In genomic region chr14:90383126-90383730, GRCh38 we compare ENCODE assay signal across 8 cellular contexts. TPM values are rescaled to one million over a fixed set of nuclear protein-coding genes. Genes with fewer than 3 reads are reported as not detected.
DNase-seq lines count a peak whose midpoint lies in the region; ATAC-seq and TF ChIP-seq lines count a peak whose summit lies in the region.

No MANE protein-coding gene starts in this region.

- peak; percentile 92 for ATAC-seq in HG02763 (IDR thresholded peaks at IDR 0.05; ENCODE audit: unreplicated experiment)
- ATAC-seq in psoas muscle: peak; percentile 85 to 92 (median 90)

- H3K27ac ChIP-seq in right atrium auricular region (peak overlapping the region; percentile 99 to 100), psoas muscle (peak overlapping the region; percentile 100), uterus (peak overlapping the region; percentile 100)

- H3K4me3 ChIP-seq in GM12875 (ENCODE audit: low read depth, low read length) (peak overlapping the region; percentile 72), right atrium auricular region (peak overlapping the region; percentile 41 to 68), psoas muscle (peak overlapping the region; percentile 76), uterus (peak overlapping the region; percentile 61 to 64)

- 0 to 1% (median 1%) methylated on average over 58 to 62 of the region's 62 CpGs for WGBS in psoas muscle, 3 donors

- H3K36me3 ChIP-seq in right atrium auricular region (no peaks in the 10 kb centered on the region), psoas muscle (ENCODE audit: insufficient read depth in 1 of 2, low read depth in 1 of 2) (no peaks in the 10 kb centered on the region), uterus (no peaks in the 10 kb centered on the region)

- H3K4me1 ChIP-seq in right atrium auricular region: peaks cover 0 to 30% of the 10 kb centered on the region in 2 donors
- peaks cover 30% of the 10 kb centered on the region for H3K4me1 ChIP-seq in psoas muscle
- peaks cover 6% of the 10 kb centered on the region in 2 donors for H3K4me1 ChIP-seq in uterus

- H3K27me3 ChIP-seq in right atrium auricular region (no peaks in the 10 kb centered on the region), psoas muscle (ENCODE audit: insufficient read depth in 3 of 3, low read length in 2 of 3) (no peaks in the 10 kb centered on the region), uterus (no peaks in the 10 kb centered on the region)

- H3K9me3 ChIP-seq in right atrium auricular region (no peaks in the 10 kb centered on the region), psoas muscle (no peaks in the 10 kb centered on the region), uterus (no peaks in the 10 kb centered on the region)

- peak; percentile 98 for DNase-seq in NCI-H1436 (lab: John Stamatoyannopoulos, UW)
- peak; percentile 100 for DNase-seq in SW480 (ENCODE audit: low spot score)
- peak; percentile 99 for DNase-seq in amniotic stem cell (lab: John Stamatoyannopoulos, UW)
- DNase-seq in right atrium auricular region (ENCODE audit: low spot score): peak; percentile 100
- DNase-seq in psoas muscle: peak; percentile 100
- DNase-seq in uterus: peak; percentile 99 to 100

- TF ChIP-seq CTCF in GM12875 (IDR thresholded peaks at IDR 0.05; ENCODE audit: borderline replicate concordance, insufficient read depth, low read depth, low read length) (no peak), right atrium auricular region (IDR thresholded peaks at IDR 0.05) (no peak), psoas muscle (IDR thresholded peaks at IDR 0.05) (no peak), uterus (IDR thresholded peaks at IDR 0.05) (peak in 2 of 4 experiments; percentile 8 to 24)

- TF ChIP-seq POLR2A in uterus (IDR thresholded peaks at IDR 0.05): peak; percentile 90 to 94

- intact Hi-C loops in psoas muscle (cut with DNase I): loop anchor here (1.0 to 5.0 kb wide), 7 partner anchors 13 to 375 kb away; partner anchors contain the start of genes NRDE2 (in 2 of the 2) and CALM1 (in 1 of the 2)
- intact Hi-C loops in uterus (cut with DNase I; ENCODE audit: low total_unique reads): no loop called here

RNA-seq across cellular contexts. Expression of gene CALM1, which starts 13.6 kb away (rescaled TPM):
- total RNA-seq in right atrium auricular region (100 to 1,000 TPM; 409 to 443 TPM), psoas muscle (1,000 to 10,000 TPM in 1 of 4 donors, 100 to 1,000 TPM in 3; 460 to 1,593 (median 666) TPM), uterus (100 to 1,000 TPM; 155 to 248 (median 201) TPM)
- 1,000 to 10,000 TPM in 1 of 3 donors, 100 to 1,000 TPM in 2; 559 to 1,064 (median 580) TPM for polyA plus RNA-seq in psoas muscle

RNA-seq across cellular contexts. Expression of gene NRDE2, which starts 51.5 kb away (rescaled TPM):
- total RNA-seq in right atrium auricular region (1 to 10 TPM; 5.9 to 6.9 TPM), psoas muscle (10 to 100 TPM; 11.0 to 21.8 (median 12.8) TPM), uterus (10 to 100 TPM in 3 of 4 donors, 1 to 10 TPM in 1; 2.1 to 31.1 (median 27.0) TPM)
- polyA plus RNA-seq in psoas muscle: 1 to 10 TPM; 5.8 to 8.7 (median 6.4) TPM

Comparison
In these comparisons a context has a peak if more than half of its experiments do, and no peak if none do; other contexts are left out.
1. Peak in every context shown above with its lines: DNase-seq, ATAC-seq, H3K4me3 ChIP-seq and H3K27ac ChIP-seq.